Comparison of ENCODE assay signal across 8 cellular contexts in the genomic region with DNA sequence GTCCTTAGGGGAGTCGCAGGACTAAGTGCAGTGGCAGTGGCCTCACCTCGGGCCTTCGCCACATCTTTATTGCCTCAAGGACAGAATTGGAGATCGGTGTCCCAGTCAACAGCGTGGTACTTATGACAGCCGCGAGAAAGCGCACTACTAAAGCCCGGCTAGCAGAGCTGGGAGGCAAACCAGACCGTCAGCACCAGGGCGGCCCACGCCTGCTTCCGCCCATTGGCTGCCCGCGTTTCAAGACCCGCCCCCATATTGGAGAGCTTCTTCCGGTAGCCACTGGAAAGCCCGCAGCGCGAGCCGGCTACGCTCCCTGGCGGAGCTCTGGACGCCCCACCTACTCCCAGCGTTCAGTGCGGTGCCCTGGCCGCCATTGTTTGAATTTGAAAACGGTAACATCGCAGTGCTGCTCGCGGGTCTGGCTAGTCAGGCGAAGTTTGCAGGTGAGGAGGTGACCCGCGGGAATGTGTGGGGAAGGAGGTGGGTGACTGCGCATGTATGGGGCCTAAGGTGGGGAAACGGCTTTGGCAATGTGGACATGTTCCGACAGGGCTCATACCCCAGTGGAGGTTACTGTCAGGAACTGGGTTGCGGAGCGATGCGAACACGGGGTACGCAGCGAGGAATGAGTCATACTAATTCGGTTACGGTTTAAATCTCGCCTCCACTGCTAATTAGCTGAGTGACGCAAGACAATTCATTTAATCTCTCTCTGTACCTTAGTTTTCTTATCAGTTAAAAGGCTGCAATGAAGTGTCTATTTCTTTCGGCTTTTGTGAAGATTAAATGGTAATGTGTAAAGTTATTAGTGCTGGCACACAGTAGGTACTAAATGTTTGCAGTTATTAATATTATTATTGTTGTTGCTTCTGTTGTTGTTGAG. TPM values are rescaled to one million over a fixed set of nuclear protein-coding genes. Genes with fewer than 3 reads are reported as not detected.
DNase-seq lines count a peak whose midpoint lies in the region; ATAC-seq and TF ChIP-seq lines count a peak whose summit lies in the region.

A gene with protein sequence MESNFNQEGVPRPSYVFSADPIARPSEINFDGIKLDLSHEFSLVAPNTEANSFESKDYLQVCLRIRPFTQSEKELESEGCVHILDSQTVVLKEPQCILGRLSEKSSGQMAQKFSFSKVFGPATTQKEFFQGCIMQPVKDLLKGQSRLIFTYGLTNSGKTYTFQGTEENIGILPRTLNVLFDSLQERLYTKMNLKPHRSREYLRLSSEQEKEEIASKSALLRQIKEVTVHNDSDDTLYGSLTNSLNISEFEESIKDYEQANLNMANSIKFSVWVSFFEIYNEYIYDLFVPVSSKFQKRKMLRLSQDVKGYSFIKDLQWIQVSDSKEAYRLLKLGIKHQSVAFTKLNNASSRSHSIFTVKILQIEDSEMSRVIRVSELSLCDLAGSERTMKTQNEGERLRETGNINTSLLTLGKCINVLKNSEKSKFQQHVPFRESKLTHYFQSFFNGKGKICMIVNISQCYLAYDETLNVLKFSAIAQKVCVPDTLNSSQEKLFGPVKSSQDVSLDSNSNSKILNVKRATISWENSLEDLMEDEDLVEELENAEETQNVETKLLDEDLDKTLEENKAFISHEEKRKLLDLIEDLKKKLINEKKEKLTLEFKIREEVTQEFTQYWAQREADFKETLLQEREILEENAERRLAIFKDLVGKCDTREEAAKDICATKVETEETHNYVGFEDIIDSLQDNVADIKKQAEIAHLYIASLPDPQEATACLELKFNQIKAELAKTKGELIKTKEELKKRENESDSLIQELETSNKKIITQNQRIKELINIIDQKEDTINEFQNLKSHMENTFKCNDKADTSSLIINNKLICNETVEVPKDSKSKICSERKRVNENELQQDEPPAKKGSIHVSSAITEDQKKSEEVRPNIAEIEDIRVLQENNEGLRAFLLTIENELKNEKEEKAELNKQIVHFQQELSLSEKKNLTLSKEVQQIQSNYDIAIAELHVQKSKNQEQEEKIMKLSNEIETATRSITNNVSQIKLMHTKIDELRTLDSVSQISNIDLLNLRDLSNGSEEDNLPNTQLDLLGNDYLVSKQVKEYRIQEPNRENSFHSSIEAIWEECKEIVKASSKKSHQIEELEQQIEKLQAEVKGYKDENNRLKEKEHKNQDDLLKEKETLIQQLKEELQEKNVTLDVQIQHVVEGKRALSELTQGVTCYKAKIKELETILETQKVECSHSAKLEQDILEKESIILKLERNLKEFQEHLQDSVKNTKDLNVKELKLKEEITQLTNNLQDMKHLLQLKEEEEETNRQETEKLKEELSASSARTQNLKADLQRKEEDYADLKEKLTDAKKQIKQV (N-terminal part only) (plus strand): TSS at position 353 of the 883 bp plus-strand sequence. CDS start 3,705 bp downstream, outside the sequence.

- H3K27ac ChIP-seq in PC-9: peak within 1 kb of the TSS; percentile 52

- H3K4me1 ChIP-seq in PC-9 (replicated peaks; ENCODE audit: insufficient read depth): peaks cover 19% of the 10 kb centered on the region; the same call in 1 of the 2 replicates

- ATAC-seq in GM21717 (IDR thresholded peaks at IDR 0.05; ENCODE audit: unreplicated experiment): peak; percentile 97

- H3K36me3 ChIP-seq in PC-9 (ENCODE audit: low read depth): 0 out of 2 replicates have a peak, but pooled peaks cover 6% of the 10 kb centered on the region

- POLR2A ChIA-PET in PC-9 (lab: Charles Lee; ENCODE audit: unreplicated experiment): interaction anchor here (0.5 to 0.8 kb wide), 9 partner anchors 25 to 1499 kb away, joined by 3 to 8 read pairs (median 4); no protein-coding TSS in a partner anchor

- H3K79me2 ChIP-seq in PC-9 (ENCODE audit: low read depth): peaks cover 49% of the 10 kb centered on the region

- in situ Hi-C loops in KBM-7 (cut with MboI; ENCODE audit: low pct_unique_long_range_greater_than_20kb, low sequenced_read_pairs): no loop called here

- H3K9me2 ChIP-seq in PC-9 (ENCODE audit: insufficient read depth): no peaks in the 10 kb centered on the region

- CTCF ChIA-PET in PC-9 (lab: Charles Lee): interaction anchor here (0.6 to 1.0 kb wide), 2 partner anchors 58 to 1943 kb away, joined by 3 read pairs; no protein-coding TSS in a partner anchor

- TF ChIP-seq CTCF in PC-9 (conservative IDR thresholded peaks at IDR 0.05): no peak; the same call in 1 of the 2 replicates
- peak; percentile 40 for TF ChIP-seq CTCF in epithelial cell of proximal tubule (conservative IDR thresholded peaks at IDR 0.05; ENCODE audit: low read depth, low read length)

- H3K4me2 ChIP-seq in PC-9: peak within 1 kb of the TSS; percentile 93

- no TSS peak for BruUV-seq in PC-9 (replicated peaks; lab: Mats Ljungman, UMichigan)

- intact Hi-C loops in PC-9 (cut with micrococcal nuclease; ENCODE audit: unreplicated experiment): loop anchor here (1.0 to 5.0 kb wide), 4 partner anchors 57 to 289 kb away; partner anchors contain the start of gene IFIT5

- H4K20me1 ChIP-seq in PC-9 (ENCODE audit: insufficient read depth): no peaks in the 10 kb centered on the region

- DNase-seq in DMS53 treated with DMSO at 0.1 percent for 48 hours (lab: John Stamatoyannopoulos, UW; ENCODE audit: unreplicated experiment): peak; percentile 94
- peak; percentile 98 for DNase-seq in KBM-7
- peak; percentile 88 to 91 for DNase-seq in PC-9
- peak; percentile 94 for DNase-seq in activated T-cell treated with anti-CD3 and anti-CD28 coated beads, Interleukin-2, amount 50 U/mL, for 1 hour
- DNase-seq in epithelial cell of proximal tubule (ENCODE audit: low read depth): peak; percentile 81
- peak; percentile 97 for DNase-seq in mucosa of gallbladder (ENCODE audit: low spot score)
- DNase-seq in stimulated activated CD8-positive, alpha-beta memory T cell treated with anti-CD3 and anti-CD28 coated beads, Interleukin-4, amount 100 ng/mL, for 4 hours (ENCODE audit: low read depth in 2 of 2, low spot score in 1 of 2): peak; percentile 82 to 89

- peak within 1 kb of the TSS; percentile 90 for H2AFZ ChIP-seq in PC-9

- no peaks in the 10 kb centered on the region for H3K27me3 ChIP-seq in PC-9 (ENCODE audit: insufficient read depth, low read depth)

- H3K4me3 ChIP-seq in PC-9: peak within 1 kb of the TSS; percentile 76
- peak within 1 kb of the TSS; percentile 82 for H3K4me3 ChIP-seq in epithelial cell of proximal tubule (ENCODE audit: low read depth, low read length)

- H3F3A ChIP-seq in PC-9 (ENCODE audit: insufficient read depth, low read depth): no peaks in the 10 kb centered on the region

- H3K9me3 ChIP-seq in PC-9 (ENCODE audit: insufficient read depth, low read depth): no peaks in the 10 kb centered on the region

RNA-seq across cellular contexts. Expression of the gene that starts here (rescaled TPM):
- 14.1 and 34.5 TPM in 2 replicates for total RNA-seq in PC-9 (2021)
- 23.6 and 26.1 TPM in 2 replicates for total RNA-seq in epithelial cell of proximal tubule
- total RNA-seq in mucosa of gallbladder: 2.9 TPM

Comparison
In these comparisons a context has a peak if more than half of its experiments do, and no peak if none do; other contexts are left out.
1. Peak in every context shown above with its lines: DNase-seq, ATAC-seq, H3K4me3 ChIP-seq and H3K27ac ChIP-seq.